8 cellular contexts compared by ENCODE assay signal in genomic region chr3:45665101-45665572, GRCh38. TPM values are rescaled to one million over a fixed set of nuclear protein-coding genes. Genes with fewer than 3 reads are reported as not detected.
DNase-seq lines count a peak whose midpoint lies in the region; ATAC-seq, FAIRE-seq and TF ChIP-seq lines count a peak whose summit lies in the region.

No MANE protein-coding gene starts in this region.

- no peak overlapping the region for H2BK120ac ChIP-seq in H9 (ENCODE audit: low read depth, low read length, poor library complexity, severe bottlenecking)

- H3K79me2 ChIP-seq in H9 (ENCODE audit: insufficient read depth, low read length): no peaks in the 10 kb centered on the region
- peaks cover 41% of the 10 kb centered on the region for H3K79me2 ChIP-seq in OCI-LY3 (ENCODE audit: low read length)

- no peak overlapping the region for H3K14ac ChIP-seq in H9 (ENCODE audit: insufficient read depth, low read length)

- no peaks in the 10 kb centered on the region for H4K20me1 ChIP-seq in H9 (ENCODE audit: control insufficient read depth, insufficient read depth, insufficient read length)
- peaks cover 51% of the 10 kb centered on the region for H4K20me1 ChIP-seq in OCI-LY3 (ENCODE audit: insufficient read depth, low read length)

- H3K9me3 Mint-ChIP-seq in H9: no peaks in the 10 kb centered on the region

- TF ChIP-seq CTCF in H9 (conservative IDR thresholded peaks at IDR 0.05): peak; percentile 93
- peak; percentile 58 for TF ChIP-seq CTCF in OCI-LY3 (IDR thresholded peaks at IDR 0.05; ENCODE audit: low read depth, low read length)

- H3K36me3 ChIP-seq in OCI-LY3 (replicated peaks; ENCODE audit: low read depth, low read length) (peaks cover 41% of the 10 kb centered on the region), small intestine (ENCODE audit: control insufficient read depth in 2 of 2, insufficient read depth in 2 of 2, low read length in 2 of 2) (peaks cover 0 to 2% of the 10 kb centered on the region in 2 donors)

- no peak overlapping the region for H3K4ac ChIP-seq in H9 (ENCODE audit: low read depth, low read length)

- H3K23ac ChIP-seq in H9 (ENCODE audit: insufficient read length, low read depth, low read length): no peak overlapping the region

- H3K79me1 ChIP-seq in H9 (ENCODE audit: insufficient read depth, low read depth, low read length, poor library complexity, severe bottlenecking): no peaks in the 10 kb centered on the region

- H2AK5ac ChIP-seq in H9 (ENCODE audit: insufficient read length, low read length): no peak overlapping the region

- no peak overlapping the region for H2BK12ac ChIP-seq in H9 (ENCODE audit: insufficient read length, low read depth, low read length)

- H3K27me3 ChIP-seq in H9 (ENCODE audit: insufficient read depth, low read length): no peaks in the 10 kb centered on the region
- H3K27me3 ChIP-seq in OCI-LY3 (ENCODE audit: low read depth, low read length): no peaks in the 10 kb centered on the region
- H3K27me3 ChIP-seq in small intestine (ENCODE audit: control insufficient read depth in 2 of 2, insufficient read depth in 2 of 2, low read length in 2 of 2): no peaks in the 10 kb centered on the region

- peak overlapping the region in 1 of 3 experiments; percentile 61; a peak in 3 of 7 replicates for H3K27ac Mint-ChIP-seq in H9

- intact Hi-C loops in Right ventricle myocardium superior (cut with DNase I): no loop called here
- intact Hi-C loops in posterior vena cava (cut with DNase I): loop anchor here in 1 of 2 donors (10.0 kb wide), 1 partner anchor 630 kb away; no protein-coding TSS in a partner anchor

- H3K4me1 Mint-ChIP-seq in H9: peaks cover 5 to 11% of the 10 kb centered on the region in 2 experiments; a peak in 2 of 4 replicates

- no peaks in the 10 kb centered on the region for H3K27me3 Mint-ChIP-seq in H9 (ENCODE audit: low read depth)

- no peak overlapping the region for H4K91ac ChIP-seq in H9 (ENCODE audit: insufficient read length, low read depth, low read length)

- H2BK15ac ChIP-seq in H9 (ENCODE audit: low read depth, low read length): no peak overlapping the region

- H3K9me3 ChIP-seq in H9 (ENCODE audit: control insufficient read depth, low read depth, low read length): no peaks in the 10 kb centered on the region
- H3K9me3 ChIP-seq in OCI-LY3 (ENCODE audit: insufficient read depth, low read length): no peaks in the 10 kb centered on the region
- H3K9me3 ChIP-seq in small intestine (ENCODE audit: control insufficient read depth, low read depth): no peaks in the 10 kb centered on the region

- H3K56ac ChIP-seq in H9 (ENCODE audit: insufficient read length, low read depth, low read length): no peak overlapping the region

- no peak overlapping the region for H3K27ac ChIP-seq in H9 (ENCODE audit: insufficient read length, low read depth, low read length)
- H3K27ac ChIP-seq in OCI-LY3 (ENCODE audit: low read length): no peak overlapping the region
- peak overlapping the region in 1 of 2 donors; percentile 46 for H3K27ac ChIP-seq in small intestine (ENCODE audit: low read depth in 1 of 2, low read length in 1 of 2)

- ATAC-seq in Right ventricle myocardium superior (ENCODE audit: poor library complexity) (peak; percentile 55), HG03342 (IDR thresholded peaks at IDR 0.05; ENCODE audit: unreplicated experiment) (no peak)

- FAIRE-seq in small intestine (lab: Jason Lieb, UNC): no peak

- no peak overlapping the region for H3K18ac ChIP-seq in H9 (ENCODE audit: insufficient read length, low read depth, low read length)

- H3K23me2 ChIP-seq in H9 (ENCODE audit: insufficient read length, low read depth, low read length, poor library complexity, severe bottlenecking): no peaks in the 10 kb centered on the region

- no peak overlapping the region for H4K5ac ChIP-seq in H9 (ENCODE audit: insufficient read length, low read depth, low read length)

- DNase-seq in AML-193 (lab: John Stamatoyannopoulos, UW) (peak; percentile 65 to 75), H9 (peak; percentile 69), Right ventricle myocardium superior (no peak), small intestine (peak; percentile 87), posterior vena cava (ENCODE audit: low spot score) (no peak)
- DNase-seq in activated T-helper 9 cell treated with anti-CD3 and anti-CD28 coated beads, Interleukin-2, amount 50 U/mL, for 16 hours (ENCODE audit: low read depth): peak; percentile 31

- no peak overlapping the region for H2BK20ac ChIP-seq in H9 (ENCODE audit: low read depth, low read length, poor library complexity, severe bottlenecking)

- H3K36me3 Mint-ChIP-seq in H9 (ENCODE audit: insufficient read depth in 1 of 3, low read depth in 3 of 3): peaks cover 5 to 42% (median 40%) of the 10 kb centered on the region in 3 experiments; a peak in 6 of 7 replicates

- H3T11ph ChIP-seq in H9 (ENCODE audit: low read length): no peak overlapping the region

- H3K9ac ChIP-seq in H9 (ENCODE audit: extremely low read depth, insufficient read length, low read length): no peak overlapping the region
- H3K9ac ChIP-seq in OCI-LY3 (ENCODE audit: low read length): no peak overlapping the region

- no peak overlapping the region for H4K8ac ChIP-seq in H9 (replicated peaks; ENCODE audit: insufficient read length, low read depth, low read length)

- no CpG with 5 or more reads among the region's 9 CpGs for WGBS in H9 (ENCODE audit: extremely low coverage, insufficient read length, low lambda C conversion rate)
- whole genome bisulfite sequencing in small intestine, 3 donors: 24 to 49% (median 35%) methylated on average over 9 of the region's 9 CpGs

- H3K4me2 ChIP-seq in H9 (ENCODE audit: insufficient read depth, insufficient read length, low read length) (no peak overlapping the region), OCI-LY3 (ENCODE audit: low read length) (no peak overlapping the region)

- H3K4me3 ChIP-seq in OCI-LY3 (ENCODE audit: low read length): no peak overlapping the region
- no peak overlapping the region for H3K4me3 ChIP-seq in small intestine (ENCODE audit: low read depth in 1 of 2, low read length in 2 of 2)

- no peak overlapping the region for H3K4me3 Mint-ChIP-seq in H9

- no peak overlapping the region for H2BK5ac ChIP-seq in H9 (ENCODE audit: insufficient read length, low read length)

- H3K4me1 ChIP-seq in H9 (ENCODE audit: insufficient read depth, low read length): no peaks in the 10 kb centered on the region
- peaks cover 10% of the 10 kb centered on the region; the same call in 1 of the 2 replicates for H3K4me1 ChIP-seq in OCI-LY3 (ENCODE audit: low read length)
- peaks cover 2 to 6% of the 10 kb centered on the region in 2 donors for H3K4me1 ChIP-seq in small intestine (ENCODE audit: control insufficient read depth in 2 of 2, insufficient read depth in 1 of 2, low read depth in 1 of 2, low read length in 1 of 2)

- H2AFZ ChIP-seq in H9 (ENCODE audit: low read length) (no peak overlapping the region), OCI-LY3 (ENCODE audit: low read depth, low read length) (no peak overlapping the region)

RNA-seq across cellular contexts. Expression of gene SACM1L, which starts 24.1 kb away (rescaled TPM):
- total RNA-seq in H9 (2021) (52.8 and 54.7 TPM in 2 replicates), Right ventricle myocardium superior (27.5 TPM), posterior vena cava (10 to 100 TPM; 42.8 to 45.3 TPM)
- 10 to 100 TPM; 18.4 to 37.1 (median 24.3) TPM for polyA plus RNA-seq in small intestine

Comparison
In these comparisons a context has a peak if more than half of its experiments do, and no peak if none do; other contexts are left out.
1. DNase-seq: peak in AML-193 (2 of 2), H9 (single experiment), activated T-helper 9 cell treated with anti-CD3 and anti-CD28 coated beads, Interleukin-2, amount 50 U/mL, for 16 hours (single experiment) and small intestine (single experiment); none in Right ventricle myocardium superior (single experiment) and posterior vena cava (single experiment).